ENCODE assay signal across 9 cellular contexts in genomic region chr7:116930156-116930913, GRCh38. TPM values are rescaled to one million over a fixed set of nuclear protein-coding genes. Genes with fewer than 3 reads are reported as not detected.
A peak's percentile ranks its signal among the peaks of the same experiment; 100 is the strongest.
DNase-seq lines count a peak whose midpoint lies in the region; ATAC-seq, FAIRE-seq and TF ChIP-seq lines count a peak whose summit lies in the region.
"Had no signal": no experiment of that assay in that cellular context is flagged by ENCODE, and none has a peak within 500 bp of the region (broad histone marks: within the 10 kb centered on the region; RNA-seq: fewer than 3 reads in every experiment).

No MANE protein-coding gene starts in this region.

- H3K4me2 ChIP-seq in OCI-LY1 (ENCODE audit: low read length), result no peak overlapping the region

- H3K9ac ChIP-seq in OCI-LY1 (ENCODE audit: low read length), result no peak overlapping the region

- intact Hi-C loops in naive thymus-derived CD4-positive, alpha-beta T cell (cut with micrococcal nuclease), result loop anchor here (1.0 to 2.0 kb wide), 7 partner anchors 22 to 197 kb away; partner anchors contain the start of gene ST7 (in 2 of the 2)

- no peaks in the 10 kb centered on the region for H3K9me2 ChIP-seq in OCI-LY1 (ENCODE audit: low read depth, low read length)

- no peak overlapping the region for H3K27ac ChIP-seq in OCI-LY1 (ENCODE audit: low read depth, low read length, poor library complexity, severe bottlenecking)
- H3K27ac ChIP-seq in naive thymus-derived CD4-positive, alpha-beta T cell (ENCODE audit: low read depth, low read length), result no peak overlapping the region

- H3K36me3 ChIP-seq in OCI-LY1 (ENCODE audit: insufficient read depth, low read length), result no peaks in the 10 kb centered on the region
- no peaks in the 10 kb centered on the region for H3K36me3 ChIP-seq in naive thymus-derived CD4-positive, alpha-beta T cell (ENCODE audit: control insufficient read depth in 2 of 3, insufficient read depth in 3 of 3, low read length in 3 of 3)

- peaks cover 0 to 13% (median 5%) of the 10 kb centered on the region in 5 donors for H3K27me3 Mint-ChIP-seq in naive thymus-derived CD4-positive, alpha-beta T cell

- H4K20me1 ChIP-seq in OCI-LY1 (ENCODE audit: insufficient read depth, low read length), result no peaks in the 10 kb centered on the region

- H3F3A ChIP-seq in OCI-LY1 (ENCODE audit: insufficient read depth, low read length), result no peaks in the 10 kb centered on the region

- FAIRE-seq in D721Med (lab: Jason Lieb, UNC), result no peak

- H2AFZ ChIP-seq in OCI-LY1 (ENCODE audit: low read length), result no peak overlapping the region

- no peaks in the 10 kb centered on the region for H3K79me2 ChIP-seq in OCI-LY1 (ENCODE audit: insufficient read depth, low read length)

- H3K4me1 Mint-ChIP-seq in naive thymus-derived CD4-positive, alpha-beta T cell, result peaks cover 4 to 8% (median 7%) of the 10 kb centered on the region in 7 donors
- peaks cover 9% of the 10 kb centered on the region for H3K4me1 Mint-ChIP-seq in stimulated activated effector memory CD8-positive, alpha-beta T cell treated with anti-CD3 and anti-CD28 coated beads, Interleukin-12 subunit alpha, Interleukin-12 subunit beta, amount 100 ng/mL, for 72 hours

- peak; percentile 95 for ATAC-seq in GM21447 (IDR thresholded peaks at IDR 0.05; ENCODE audit: unreplicated experiment)
- peak; percentile 89 for ATAC-seq in esophagus mucosa
- ATAC-seq in naive thymus-derived CD4-positive, alpha-beta T cell, result peak; percentile 94
- ATAC-seq in stimulated activated effector memory CD8-positive, alpha-beta T cell treated with anti-CD3 and anti-CD28 coated beads, Interleukin-12 subunit alpha, Interleukin-12 subunit beta, amount 100 ng/mL, for 72 hours, result peak; percentile 87

- H3K9me3 ChIP-seq in OCI-LY1 (ENCODE audit: low read length), result no peaks in the 10 kb centered on the region
- H3K9me3 ChIP-seq in naive thymus-derived CD4-positive, alpha-beta T cell (ENCODE audit: control insufficient read depth in 2 of 3, low read length in 3 of 3), result no peaks in the 10 kb centered on the region

- DNase-seq in D721Med (ENCODE audit: insufficient read length, low spot score), result peak; percentile 29
- DNase-seq in HuH-7 (ENCODE audit: low spot score), result peak; percentile 59
- DNase-seq in activated CD8-positive, alpha-beta memory T cell treated with anti-CD3 and anti-CD28 coated beads, Interleukin-2, amount 50 U/mL, for 48 hours, result peak; percentile 91
- peak; percentile 46 to 70 (median 62) for DNase-seq in naive thymus-derived CD4-positive, alpha-beta T cell
- peak; percentile 60 to 84 for DNase-seq in stimulated activated effector memory CD8-positive, alpha-beta T cell treated with anti-CD3 and anti-CD28 coated beads, Interleukin-12 subunit alpha, Interleukin-12 subunit beta, amount 100 ng/mL, for 72 hours (ENCODE audit: low spot score in 2 of 2)

- H3K4me3 ChIP-seq in OCI-LY1 (ENCODE audit: low read depth, low read length, poor library complexity, severe bottlenecking), result no peak overlapping the region
- H3K4me3 ChIP-seq in naive thymus-derived CD4-positive, alpha-beta T cell (ENCODE audit: low read length), result no peak overlapping the region

- POLR2A ChIA-PET in naive thymus-derived CD4-positive, alpha-beta T cell (lab: Charles Lee), result no interaction called here

- peak overlapping the region in 5 of 10 donors; percentile 19 to 66 (median 32) for H3K4me3 Mint-ChIP-seq in naive thymus-derived CD4-positive, alpha-beta T cell
- no peak overlapping the region for H3K4me3 Mint-ChIP-seq in stimulated activated effector memory CD8-positive, alpha-beta T cell treated with anti-CD3 and anti-CD28 coated beads, Interleukin-12 subunit alpha, Interleukin-12 subunit beta, amount 100 ng/mL, for 72 hours
- H3K4me3 Mint-ChIP-seq: dendritic cell treated with granulocyte-macrophage colony-stimulating factor and Interleukin-4, amounts not matched to agents 40 ng/mL and 50 ng/mL, for 4 days had no signal

- no peaks in the 10 kb centered on the region for H3K9me3 Mint-ChIP-seq in naive thymus-derived CD4-positive, alpha-beta T cell
- H3K9me3 Mint-ChIP-seq in stimulated activated effector memory CD8-positive, alpha-beta T cell treated with anti-CD3 and anti-CD28 coated beads, Interleukin-12 subunit alpha, Interleukin-12 subunit beta, amount 100 ng/mL, for 72 hours, result no peaks in the 10 kb centered on the region
- H3K9me3 Mint-ChIP-seq: dendritic cell treated with granulocyte-macrophage colony-stimulating factor and Interleukin-4, amounts not matched to agents 40 ng/mL and 50 ng/mL, for 4 days had no signal

- H3K4me1 ChIP-seq in OCI-LY1 (ENCODE audit: insufficient read depth, low read length, severe bottlenecking), result no peaks in the 10 kb centered on the region
- H3K4me1 ChIP-seq in naive thymus-derived CD4-positive, alpha-beta T cell (ENCODE audit: control insufficient read depth in 2 of 2, insufficient read depth in 2 of 2, low read length in 2 of 2), result peaks cover 5% of the 10 kb centered on the region in 2 donors

- H3K36me3 Mint-ChIP-seq in naive thymus-derived CD4-positive, alpha-beta T cell, result no peaks in the 10 kb centered on the region
- H3K36me3 Mint-ChIP-seq in stimulated activated effector memory CD8-positive, alpha-beta T cell treated with anti-CD3 and anti-CD28 coated beads, Interleukin-12 subunit alpha, Interleukin-12 subunit beta, amount 100 ng/mL, for 72 hours, result no peaks in the 10 kb centered on the region

- no peaks in the 10 kb centered on the region for H3K27me3 ChIP-seq in OCI-LY1 (ENCODE audit: insufficient read depth, low read length)
- no peaks in the 10 kb centered on the region for H3K27me3 ChIP-seq in naive thymus-derived CD4-positive, alpha-beta T cell (ENCODE audit: control insufficient read depth in 2 of 2, insufficient read depth in 2 of 2, low read length in 2 of 2)

- CTCF ChIA-PET in naive thymus-derived CD4-positive, alpha-beta T cell (lab: Charles Lee), result interaction anchor here (0.6 to 3.7 kb wide), 9 partner anchors 55 to 201 kb away, joined by 3 to 30 read pairs (median 4); no protein-coding TSS in a partner anchor

- no peak overlapping the region for H3K27ac Mint-ChIP-seq in naive thymus-derived CD4-positive, alpha-beta T cell
- H3K27ac Mint-ChIP-seq in stimulated activated effector memory CD8-positive, alpha-beta T cell treated with anti-CD3 and anti-CD28 coated beads, Interleukin-12 subunit alpha, Interleukin-12 subunit beta, amount 100 ng/mL, for 72 hours, result no peak overlapping the region
- H3K27ac Mint-ChIP-seq: dendritic cell treated with granulocyte-macrophage colony-stimulating factor and Interleukin-4, amounts not matched to agents 40 ng/mL and 50 ng/mL, for 4 days had no signal

- TF ChIP-seq CTCF in D721Med (IDR thresholded peaks at IDR 0.05; ENCODE audit: insufficient read depth, missing control alignments) (peak; percentile 89), OCI-LY1 (IDR thresholded peaks at IDR 0.05; ENCODE audit: low read length) (peak; percentile 99)

RNA-seq across cellular contexts. Expression of gene ST7, which starts 23.0 kb away (rescaled TPM):
- 8.2 TPM for total RNA-seq in esophagus mucosa
- total RNA-seq in naive thymus-derived CD4-positive, alpha-beta T cell, result 1 to 10 TPM; 2.1 to 6.4 (median 4.4) TPM
- 1 to 10 TPM; 3.0 to 4.1 TPM for polyA plus RNA-seq in naive thymus-derived CD4-positive, alpha-beta T cell

Comparison
In these comparisons a context has a peak if more than half of its experiments do, and no peak if none do; other contexts are left out.
1. DNase-seq: peak in every context shown above with its lines; median percentile 91 in activated CD8-positive, alpha-beta memory T cell treated with anti-CD3 and anti-CD28 coated beads, Interleukin-2, amount 50 U/mL, for 48 hours; 72 in stimulated activated effector memory CD8-positive, alpha-beta T cell treated with anti-CD3 and anti-CD28 coated beads, Interleukin-12 subunit alpha, Interleukin-12 subunit beta, amount 100 ng/mL, for 72 hours; 62 in naive thymus-derived CD4-positive, alpha-beta T cell; 59 in HuH-7; 29 in D721Med.